1 cellular context compared by ENCODE assay signal in genomic region chr16:87351320-87351698, GRCh38.
A peak's percentile ranks its signal among the peaks of the same experiment; 100 is the strongest.
TF ChIP-seq lines count a peak whose summit lies in the region.

No MANE protein-coding gene starts in this region.

TF ChIP-seq in HepG2, 621 proteins besides CTCF, POLR2A, EP300 and RAD21:
- TF ChIP-seq HDAC2 (CRISPR knock-in tag; IDR thresholded peaks at IDR 0.05), result no peak
- TF ChIP-seq ZNF549 (CRISPR knock-in tag; IDR thresholded peaks at IDR 0.05), result no peak
- TF ChIP-seq RARG (CRISPR knock-in tag; IDR thresholded peaks at IDR 0.05; ENCODE audit: low read depth), result no peak
- TF ChIP-seq ZNF160 (CRISPR knock-in tag; IDR thresholded peaks at IDR 0.05), result no peak
- no peak for TF ChIP-seq TIGD3 (CRISPR knock-in tag; IDR thresholded peaks at IDR 0.05; ENCODE audit: borderline replicate concordance)
- TF ChIP-seq ZNF704 (CRISPR knock-in tag; IDR thresholded peaks at IDR 0.05; ENCODE audit: borderline replicate concordance), result no peak
- TF ChIP-seq RBM22 (optimal IDR thresholded peaks at IDR 0.05; ENCODE audit: low read length), result peak; percentile 73
- no peak for TF ChIP-seq ZNF33A (CRISPR knock-in tag; IDR thresholded peaks at IDR 0.05; ENCODE audit: borderline replicate concordance)
- TF ChIP-seq TFDP1 (CRISPR knock-in tag; IDR thresholded peaks at IDR 0.05; ENCODE audit: borderline replicate concordance), result no peak
- TF ChIP-seq DRAP1 (CRISPR knock-in tag; IDR thresholded peaks at IDR 0.05), result no peak
- no peak for TF ChIP-seq LBX2 (CRISPR knock-in tag; IDR thresholded peaks at IDR 0.05; ENCODE audit: borderline replicate concordance)
- TF ChIP-seq IKZF5 (CRISPR knock-in tag; IDR thresholded peaks at IDR 0.05), result no peak
- no peak for TF ChIP-seq MAFF (IDR thresholded peaks at IDR 0.05; ENCODE audit: low read depth, low read length)
- no peak for TF ChIP-seq RFXANK (CRISPR knock-in tag; IDR thresholded peaks at IDR 0.05)
- peak; percentile 5 for TF ChIP-seq AGO2 (optimal IDR thresholded peaks at IDR 0.05; ENCODE audit: low read depth, low read length)
